Comparison of ENCODE assay signal across 34 cellular contexts in genomic region chr9:71331603-71332002, GRCh38.
"Had no signal": no experiment of that assay in that cellular context is flagged by ENCODE, and none has a peak within 500 bp of the region (broad histone marks: within the 10 kb centered on the region; RNA-seq: fewer than 3 reads in every experiment).

No MANE protein-coding gene starts in this region.

- H3K36me3 ChIP-seq: MG63 had no signal

- DNase-seq: Karpas-422, Kasumi-1, MG63, MM.1S, MV-4-11, NCI-H1048, NCI-H1092, NCI-H1092 treated with DMSO at 0.1 percent for 48 hours, NCI-H1105, NCI-H1105 treated with DMSO at 0.1 percent for 48 hours, NCI-H1417, NCI-H1417 treated with DMSO at 0.1 percent for 48 hours, NCI-H1436, NCI-H1436 treated with DMSO at 0.1 percent for 48 hours, NCI-H146, NCI-H1694, NCI-H1694 treated with DMSO at 0.1 percent for 48 hours, NCI-H187, NCI-H187 treated with DMSO at 0.1 percent for 48 hours, NCI-H1930, NCI-H2029, NCI-H2029 treated with DMSO at 0.1 percent for 48 hours, NCI-H2081, NCI-H2081 treated with DMSO at 0.1 percent for 48 hours, NCI-H2107, NCI-H2171, NCI-H2171 treated with DMSO at 0.1 percent for 48 hours, NCI-H2227 treated with DMSO at 0.1 percent for 48 hours, NCI-H226, NCI-H345, NCI-H446, NCI-H446 treated with DMSO at 0.1 percent for 48 hours, NCI-H510A, NCI-H510A treated with DMSO at 0.1 percent for 48 hours had no signal

- H3K4me3 ChIP-seq: MG63 had no signal

- H3K27me3 ChIP-seq: MG63 had no signal

- H3K9me3 ChIP-seq: MG63 had no signal
